Comparison of ENCODE assay signal across 1 cellular context in the genomic region with DNA sequence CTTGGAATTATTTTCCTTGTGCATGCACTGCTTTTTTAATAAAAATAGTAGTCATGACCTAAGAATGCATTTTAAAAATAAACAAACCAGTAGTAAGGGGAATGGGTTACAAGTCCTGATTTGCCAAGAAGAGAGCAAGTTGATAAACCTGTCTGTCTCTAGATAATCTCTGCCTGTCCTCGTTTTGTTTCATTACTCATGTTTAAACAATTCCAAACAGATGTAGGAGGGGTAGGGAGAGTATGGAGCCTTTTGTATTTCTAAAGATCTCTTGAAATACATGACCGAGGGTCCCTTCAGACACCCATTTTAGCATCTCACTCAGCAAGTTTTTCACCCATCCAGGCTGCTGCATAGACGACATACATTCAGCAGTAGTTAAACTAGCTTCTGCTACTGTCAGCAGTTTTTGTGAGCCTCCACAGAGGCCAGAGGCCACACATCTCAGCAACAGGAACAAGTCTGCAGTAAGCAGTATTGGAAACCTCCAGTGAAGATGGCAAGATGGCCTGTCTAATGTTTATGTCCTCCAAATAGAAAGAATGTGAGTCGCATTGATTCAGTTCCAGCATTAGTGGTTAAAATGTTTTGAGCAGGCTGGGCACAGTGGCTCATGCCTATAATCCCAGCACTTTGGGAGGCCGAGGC.
TF ChIP-seq lines count a peak whose summit lies in the region.

No MANE protein-coding gene starts in this region.

TF ChIP-seq in WTC11, 78 proteins besides CTCF, POLR2A, EP300 and RAD21 (continued from another document):
- TF ChIP-seq, protein P1, sequence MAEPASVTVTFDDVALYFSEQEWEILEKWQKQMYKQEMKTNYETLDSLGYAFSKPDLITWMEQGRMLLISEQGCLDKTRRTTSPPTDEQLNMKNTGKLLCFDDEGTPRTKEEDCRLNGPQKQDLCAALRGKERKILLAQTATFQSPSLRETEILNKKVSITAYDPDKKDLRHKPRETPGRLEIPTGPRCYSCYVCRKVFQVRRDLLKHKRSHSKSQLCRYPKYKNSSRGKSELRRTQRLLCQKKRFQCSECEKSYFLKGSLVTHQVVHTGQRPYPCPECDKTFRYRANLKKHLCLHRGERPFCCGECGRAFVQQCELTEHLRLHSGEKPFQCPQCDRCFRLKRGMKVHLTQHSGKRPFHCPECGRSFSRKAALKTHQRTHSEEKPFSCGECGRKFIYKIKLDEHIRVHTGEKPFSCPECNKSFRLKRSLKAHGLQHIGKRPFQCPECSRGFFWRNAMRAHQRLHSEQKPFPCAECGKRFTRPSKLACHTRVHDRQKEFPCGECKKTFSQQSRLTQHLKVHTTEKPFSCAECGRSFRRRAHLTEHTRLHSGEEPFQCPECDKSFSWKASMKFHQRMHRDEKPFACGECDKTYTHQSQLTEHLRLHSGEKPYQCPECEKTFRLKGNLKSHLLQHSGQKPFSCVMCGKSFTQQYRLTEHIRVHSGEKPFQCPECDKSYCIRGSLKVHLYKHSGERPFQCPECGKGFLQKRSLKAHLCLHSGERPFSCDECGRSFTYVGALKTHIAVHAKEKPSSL (CRISPR knock-in tag; conservative IDR thresholded peaks at IDR 0.05) = no peak
- TF ChIP-seq, protein P2, sequence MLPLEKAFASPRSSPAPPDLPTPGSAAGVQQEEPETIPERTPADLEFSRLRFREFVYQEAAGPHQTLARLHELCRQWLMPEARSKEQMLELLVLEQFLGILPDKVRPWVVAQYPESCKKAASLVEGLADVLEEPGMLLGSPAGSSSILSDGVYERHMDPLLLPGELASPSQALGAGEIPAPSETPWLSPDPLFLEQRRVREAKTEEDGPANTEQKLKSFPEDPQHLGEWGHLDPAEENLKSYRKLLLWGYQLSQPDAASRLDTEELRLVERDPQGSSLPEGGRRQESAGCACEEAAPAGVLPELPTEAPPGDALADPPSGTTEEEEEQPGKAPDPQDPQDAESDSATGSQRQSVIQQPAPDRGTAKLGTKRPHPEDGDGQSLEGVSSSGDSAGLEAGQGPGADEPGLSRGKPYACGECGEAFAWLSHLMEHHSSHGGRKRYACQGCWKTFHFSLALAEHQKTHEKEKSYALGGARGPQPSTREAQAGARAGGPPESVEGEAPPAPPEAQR (CRISPR knock-in tag; IDR thresholded peaks at IDR 0.05) = no peak
- TF ChIP-seq ELF4 (CRISPR knock-in tag; IDR thresholded peaks at IDR 0.05; ENCODE audit: low read depth) (no peak), TEAD4 (CRISPR knock-in tag; IDR thresholded peaks at IDR 0.05) (no peak), RORB (CRISPR knock-in tag; IDR thresholded peaks at IDR 0.05) (no peak), ATF1 (CRISPR knock-in tag; IDR thresholded peaks at IDR 0.05) (no peak), ESRRA (CRISPR knock-in tag; IDR thresholded peaks at IDR 0.05; ENCODE audit: borderline replicate concordance) (no peak), TCF7 (CRISPR knock-in tag; IDR thresholded peaks at IDR 0.05; ENCODE audit: low read depth) (no peak), NR2C2 (CRISPR knock-in tag; IDR thresholded peaks at IDR 0.05) (no peak), JAZF1 (CRISPR knock-in tag; IDR thresholded peaks at IDR 0.05) (no peak), CBFB (CRISPR knock-in tag; IDR thresholded peaks at IDR 0.05; ENCODE audit: low read depth) (no peak), MYBL2 (CRISPR knock-in tag; IDR thresholded peaks at IDR 0.05) (no peak)
- TF ChIP-seq, protein P3, sequence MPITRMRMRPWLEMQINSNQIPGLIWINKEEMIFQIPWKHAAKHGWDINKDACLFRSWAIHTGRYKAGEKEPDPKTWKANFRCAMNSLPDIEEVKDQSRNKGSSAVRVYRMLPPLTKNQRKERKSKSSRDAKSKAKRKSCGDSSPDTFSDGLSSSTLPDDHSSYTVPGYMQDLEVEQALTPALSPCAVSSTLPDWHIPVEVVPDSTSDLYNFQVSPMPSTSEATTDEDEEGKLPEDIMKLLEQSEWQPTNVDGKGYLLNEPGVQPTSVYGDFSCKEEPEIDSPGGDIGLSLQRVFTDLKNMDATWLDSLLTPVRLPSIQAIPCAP (CRISPR knock-in tag; IDR thresholded peaks at IDR 0.05) = no peak
- TF ChIP-seq, protein P4, sequence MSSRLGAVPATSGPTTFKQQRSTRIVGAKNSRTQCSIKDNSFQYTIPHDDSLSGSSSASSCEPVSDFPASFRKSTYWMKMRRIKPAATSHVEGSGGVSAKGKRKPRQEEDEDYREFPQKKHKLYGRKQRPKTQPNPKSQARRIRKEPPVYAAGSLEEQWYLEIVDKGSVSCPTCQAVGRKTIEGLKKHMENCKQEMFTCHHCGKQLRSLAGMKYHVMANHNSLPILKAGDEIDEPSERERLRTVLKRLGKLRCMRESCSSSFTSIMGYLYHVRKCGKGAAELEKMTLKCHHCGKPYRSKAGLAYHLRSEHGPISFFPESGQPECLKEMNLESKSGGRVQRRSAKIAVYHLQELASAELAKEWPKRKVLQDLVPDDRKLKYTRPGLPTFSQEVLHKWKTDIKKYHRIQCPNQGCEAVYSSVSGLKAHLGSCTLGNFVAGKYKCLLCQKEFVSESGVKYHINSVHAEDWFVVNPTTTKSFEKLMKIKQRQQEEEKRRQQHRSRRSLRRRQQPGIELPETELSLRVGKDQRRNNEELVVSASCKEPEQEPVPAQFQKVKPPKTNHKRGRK (CRISPR knock-in tag; IDR thresholded peaks at IDR 0.05; ENCODE audit: borderline replicate concordance) = no peak
- TF ChIP-seq, protein P5, sequence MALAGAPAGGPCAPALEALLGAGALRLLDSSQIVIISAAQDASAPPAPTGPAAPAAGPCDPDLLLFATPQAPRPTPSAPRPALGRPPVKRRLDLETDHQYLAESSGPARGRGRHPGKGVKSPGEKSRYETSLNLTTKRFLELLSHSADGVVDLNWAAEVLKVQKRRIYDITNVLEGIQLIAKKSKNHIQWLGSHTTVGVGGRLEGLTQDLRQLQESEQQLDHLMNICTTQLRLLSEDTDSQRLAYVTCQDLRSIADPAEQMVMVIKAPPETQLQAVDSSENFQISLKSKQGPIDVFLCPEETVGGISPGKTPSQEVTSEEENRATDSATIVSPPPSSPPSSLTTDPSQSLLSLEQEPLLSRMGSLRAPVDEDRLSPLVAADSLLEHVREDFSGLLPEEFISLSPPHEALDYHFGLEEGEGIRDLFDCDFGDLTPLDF (CRISPR knock-in tag; IDR thresholded peaks at IDR 0.05) = no peak
- TF ChIP-seq, protein P6, sequence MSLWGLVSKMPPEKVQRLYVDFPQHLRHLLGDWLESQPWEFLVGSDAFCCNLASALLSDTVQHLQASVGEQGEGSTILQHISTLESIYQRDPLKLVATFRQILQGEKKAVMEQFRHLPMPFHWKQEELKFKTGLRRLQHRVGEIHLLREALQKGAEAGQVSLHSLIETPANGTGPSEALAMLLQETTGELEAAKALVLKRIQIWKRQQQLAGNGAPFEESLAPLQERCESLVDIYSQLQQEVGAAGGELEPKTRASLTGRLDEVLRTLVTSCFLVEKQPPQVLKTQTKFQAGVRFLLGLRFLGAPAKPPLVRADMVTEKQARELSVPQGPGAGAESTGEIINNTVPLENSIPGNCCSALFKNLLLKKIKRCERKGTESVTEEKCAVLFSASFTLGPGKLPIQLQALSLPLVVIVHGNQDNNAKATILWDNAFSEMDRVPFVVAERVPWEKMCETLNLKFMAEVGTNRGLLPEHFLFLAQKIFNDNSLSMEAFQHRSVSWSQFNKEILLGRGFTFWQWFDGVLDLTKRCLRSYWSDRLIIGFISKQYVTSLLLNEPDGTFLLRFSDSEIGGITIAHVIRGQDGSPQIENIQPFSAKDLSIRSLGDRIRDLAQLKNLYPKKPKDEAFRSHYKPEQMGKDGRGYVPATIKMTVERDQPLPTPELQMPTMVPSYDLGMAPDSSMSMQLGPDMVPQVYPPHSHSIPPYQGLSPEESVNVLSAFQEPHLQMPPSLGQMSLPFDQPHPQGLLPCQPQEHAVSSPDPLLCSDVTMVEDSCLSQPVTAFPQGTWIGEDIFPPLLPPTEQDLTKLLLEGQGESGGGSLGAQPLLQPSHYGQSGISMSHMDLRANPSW (CRISPR knock-in tag; conservative IDR thresholded peaks at IDR 0.05; ENCODE audit: low read depth) = no peak
- TF ChIP-seq, protein P7, sequence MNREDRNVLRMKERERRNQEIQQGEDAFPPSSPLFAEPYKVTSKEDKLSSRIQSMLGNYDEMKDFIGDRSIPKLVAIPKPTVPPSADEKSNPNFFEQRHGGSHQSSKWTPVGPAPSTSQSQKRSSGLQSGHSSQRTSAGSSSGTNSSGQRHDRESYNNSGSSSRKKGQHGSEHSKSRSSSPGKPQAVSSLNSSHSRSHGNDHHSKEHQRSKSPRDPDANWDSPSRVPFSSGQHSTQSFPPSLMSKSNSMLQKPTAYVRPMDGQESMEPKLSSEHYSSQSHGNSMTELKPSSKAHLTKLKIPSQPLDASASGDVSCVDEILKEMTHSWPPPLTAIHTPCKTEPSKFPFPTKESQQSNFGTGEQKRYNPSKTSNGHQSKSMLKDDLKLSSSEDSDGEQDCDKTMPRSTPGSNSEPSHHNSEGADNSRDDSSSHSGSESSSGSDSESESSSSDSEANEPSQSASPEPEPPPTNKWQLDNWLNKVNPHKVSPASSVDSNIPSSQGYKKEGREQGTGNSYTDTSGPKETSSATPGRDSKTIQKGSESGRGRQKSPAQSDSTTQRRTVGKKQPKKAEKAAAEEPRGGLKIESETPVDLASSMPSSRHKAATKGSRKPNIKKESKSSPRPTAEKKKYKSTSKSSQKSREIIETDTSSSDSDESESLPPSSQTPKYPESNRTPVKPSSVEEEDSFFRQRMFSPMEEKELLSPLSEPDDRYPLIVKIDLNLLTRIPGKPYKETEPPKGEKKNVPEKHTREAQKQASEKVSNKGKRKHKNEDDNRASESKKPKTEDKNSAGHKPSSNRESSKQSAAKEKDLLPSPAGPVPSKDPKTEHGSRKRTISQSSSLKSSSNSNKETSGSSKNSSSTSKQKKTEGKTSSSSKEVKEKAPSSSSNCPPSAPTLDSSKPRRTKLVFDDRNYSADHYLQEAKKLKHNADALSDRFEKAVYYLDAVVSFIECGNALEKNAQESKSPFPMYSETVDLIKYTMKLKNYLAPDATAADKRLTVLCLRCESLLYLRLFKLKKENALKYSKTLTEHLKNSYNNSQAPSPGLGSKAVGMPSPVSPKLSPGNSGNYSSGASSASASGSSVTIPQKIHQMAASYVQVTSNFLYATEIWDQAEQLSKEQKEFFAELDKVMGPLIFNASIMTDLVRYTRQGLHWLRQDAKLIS (CRISPR knock-in tag; IDR thresholded peaks at IDR 0.05; ENCODE audit: borderline replicate concordance) = no peak
